ENCODE assay signal across 26 cellular contexts in genomic region chr6:155250701-155251381, GRCh38. TPM values are rescaled to one million over a fixed set of nuclear protein-coding genes. Genes with fewer than 3 reads are reported as not detected.
"Had no signal": no experiment of that assay in that cellular context is flagged by ENCODE, and none has a peak within 500 bp of the region (broad histone marks: within the 10 kb centered on the region; RNA-seq: fewer than 3 reads in every experiment).

No MANE protein-coding gene starts in this region.

- H3K36me3 Mint-ChIP-seq: natural killer cell had no signal

- DNase-seq: activated B cell treated with CpG ODN at 0.5 μM for 24 hours; activated CD4-positive, alpha-beta T cell treated with anti-CD3 and anti-CD28 coated beads for 4 hours; activated CD4-positive, alpha-beta T cell treated with anti-CD3 and anti-CD28 coated beads, Interleukin-2, amount 50 U/mL, for 48 hours; activated gamma-delta T cell; erythroblast; foreskin fibroblast; immature natural killer cell; midbrain; natural killer cell; ovary; stimulated activated CD4-positive, alpha-beta T cell treated with anti-CD3 and anti-CD28 coated beads, Interleukin-12 subunit alpha, Interleukin-12 subunit beta, amount 100 ng/mL, for 4 hours; T-cell; testis had no signal

- H3K27me3 ChIP-seq: ovary, testis, vagina had no signal

- H3K27me3 Mint-ChIP-seq: activated B cell treated with CpG ODN at 0.5 μM for 24 hours; central memory CD8-positive, alpha-beta T cell; T-cell; type B pancreatic cell had no signal

- FAIRE-seq: astrocyte had no signal

- H3K9me3 ChIP-seq: ovary, prostate gland, testis, vagina had no signal

- H3K4me3 Mint-ChIP-seq: activated B cell treated with CpG ODN at 0.5 μM for 24 hours; activated T-helper 1 cell treated with anti-CD3 and anti-CD28 coated beads, Interleukin-12 subunit alpha, Interleukin-12 subunit beta, Interleukin-2, Interleukin-4 antibody, amounts not matched to agents 30 ng/mL and 10 ng/mL and 1 ng/mL, durations not matched to agents 14 hours and 24 hours and 36 hours; central memory CD8-positive, alpha-beta T cell; immature natural killer cell; natural killer cell; T-cell; type B pancreatic cell had no signal

- H3K4me1 Mint-ChIP-seq: central memory CD8-positive, alpha-beta T cell; T-cell had no signal

- H3K27ac ChIP-seq: coronary artery, ovary, prostate gland, testis, vagina had no signal

- H3K9me3 Mint-ChIP-seq: activated B cell treated with CpG ODN at 0.5 μM for 24 hours; activated naive CD4-positive, alpha-beta T cell treated with anti-CD3 and anti-CD28 coated beads, Interleukin-2, amount 50 U/mL, for 72 hours; activated T-helper 1 cell treated with anti-CD3 and anti-CD28 coated beads, Interleukin-12 subunit alpha, Interleukin-12 subunit beta, Interleukin-2, Interleukin-4 antibody, amounts not matched to agents 30 ng/mL and 10 ng/mL and 1 ng/mL, durations not matched to agents 14 hours and 24 hours and 36 hours; central memory CD8-positive, alpha-beta T cell; immature natural killer cell; natural killer cell; T-cell; type B pancreatic cell had no signal

- H3K4me3 ChIP-seq: coronary artery, ovary, prostate gland, testis, vagina had no signal

- H3K27ac Mint-ChIP-seq: activated B cell treated with CpG ODN at 0.5 μM for 24 hours; activated T-helper 1 cell treated with anti-CD3 and anti-CD28 coated beads, Interleukin-12 subunit alpha, Interleukin-12 subunit beta, Interleukin-2, Interleukin-4 antibody, amounts not matched to agents 30 ng/mL and 10 ng/mL and 1 ng/mL, durations not matched to agents 14 hours and 24 hours and 36 hours; immature natural killer cell; natural killer cell; T-cell; type B pancreatic cell had no signal

- H3K4me1 ChIP-seq: prostate gland, testis had no signal

- ATAC-seq: activated naive CD4-positive, alpha-beta T cell treated with anti-CD3 and anti-CD28 coated beads, Interleukin-2, amount 50 U/mL, for 72 hours; left lobe of liver; natural killer cell; T-cell had no signal

- H3K36me3 ChIP-seq: ovary, prostate gland had no signal

RNA-seq across cellular contexts. Expression of gene CLDN20, which starts 13.0 kb away (rescaled TPM):
- total RNA-seq: activated B cell treated with CpG ODN at 0.5 μM for 24 hours; activated naive CD4-positive, alpha-beta T cell treated with anti-CD3 and anti-CD28 coated beads, Interleukin-2, amount 50 U/mL, for 72 hours; activated T-helper 1 cell treated with anti-CD3 and anti-CD28 coated beads, Interleukin-12 subunit alpha, Interleukin-12 subunit beta, Interleukin-2, Interleukin-4 antibody, amounts not matched to agents 30 ng/mL and 10 ng/mL and 1 ng/mL, durations not matched to agents 14 hours and 24 hours and 36 hours; astrocyte; fibroblast of lung; kidney epithelial cell; left lobe of liver; lung microvascular endothelial cell; natural killer cell; ovary; prostate gland; skeletal muscle tissue; T-cell; testis; vagina had no signal
- polyA plus RNA-seq: fibroblast of lung, immature natural killer cell, ovary had no signal
